In genomic region chr10:12349628-12350166, GRCh38 we compare ENCODE assay signal across 1 cellular context.
A peak's percentile ranks its signal among the peaks of the same experiment; 100 is the strongest.
TF ChIP-seq lines count a peak whose summit lies in the region.

No MANE protein-coding gene starts in this region.

TF ChIP-seq in HepG2, 621 proteins besides CTCF, POLR2A, EP300 and RAD21 (continued from another document):
- peak; percentile 9; the same call in 1 of the 2 replicates for TF ChIP-seq ZNF687 (CRISPR knock-in tag; IDR thresholded peaks at IDR 0.05)
- TF ChIP-seq ZNF160 (CRISPR knock-in tag; IDR thresholded peaks at IDR 0.05) = no peak
